Comparison of ENCODE assay signal across 26 cellular contexts in the genomic region with DNA sequence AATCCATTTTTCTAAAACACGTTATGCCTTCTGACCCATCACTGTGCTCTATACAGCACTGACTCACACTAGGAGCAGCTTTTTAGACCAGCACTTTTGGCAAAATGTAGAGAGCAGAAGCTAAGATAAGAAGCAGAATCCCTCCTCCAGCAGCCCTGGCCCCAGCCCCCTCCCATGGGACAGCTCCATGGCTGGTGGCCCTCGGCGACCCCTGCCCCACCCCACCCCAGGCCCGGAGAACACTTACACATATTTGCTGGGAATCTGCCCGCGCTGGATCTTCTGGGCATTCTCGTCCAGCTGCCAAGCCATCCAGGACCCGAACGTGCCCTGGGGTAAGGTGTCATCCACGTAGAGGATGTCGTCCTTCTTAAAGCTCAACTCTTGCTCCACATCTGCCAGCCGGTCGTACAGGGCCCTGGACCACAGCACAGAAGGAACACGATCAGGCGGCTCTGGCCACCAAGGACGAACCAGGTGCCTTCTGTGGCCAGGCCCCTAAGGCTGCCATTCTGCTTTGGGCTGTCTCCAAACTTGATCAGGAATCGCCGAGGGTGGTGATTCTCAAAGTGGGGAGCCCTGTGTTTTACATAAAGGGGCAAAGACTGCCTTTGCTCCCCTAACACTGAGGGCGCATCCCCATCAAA.
"Had no signal": no experiment of that assay in that cellular context is flagged by ENCODE, and none has a peak within 500 bp of the region (broad histone marks: within the 10 kb centered on the region; RNA-seq: fewer than 3 reads in every experiment).

No MANE protein-coding gene starts in this region.

- H3K27me3 Mint-ChIP-seq: naive thymus-derived CD8-positive, alpha-beta T cell; progenitor cell of endocrine pancreas; stimulated activated naive B cell treated with anti-CD40 and anti-IgM and Interleukin-4, amounts not matched to agents 10 μg/mL and 1 μg/mL and 100 μg/mL, for 72 hours; stimulated activated naive CD8-positive, alpha-beta T cell treated with anti-CD3 and anti-CD28 coated beads, Interleukin-15, Interleukin-2, amounts not matched to agents 100 ng/mL and 50 ng/mL, for 24 hours had no signal

- H3K27me3 ChIP-seq: neutrophil, right atrium auricular region, right lobe of liver, suprapubic skin, tibial artery, upper lobe of right lung had no signal

- H3K4me1 ChIP-seq: left ventricle myocardium inferior, parathyroid adenoma, right atrium auricular region, right lobe of liver, suprapubic skin, tibial artery, upper lobe of right lung had no signal

- H2AFZ ChIP-seq: parathyroid adenoma had no signal

- H3K9me3 ChIP-seq: left ventricle myocardium inferior, neutrophil, right atrium auricular region, right lobe of liver, suprapubic skin, thoracic aorta, tibial artery, upper lobe of right lung had no signal

- H3K4me3 ChIP-seq: left ventricle myocardium inferior, right atrium auricular region, right lobe of liver, smooth muscle cell, suprapubic skin, thoracic aorta, tibial artery, upper lobe of right lung had no signal

- H3K36me3 Mint-ChIP-seq: naive thymus-derived CD8-positive, alpha-beta T cell; stimulated activated naive B cell treated with anti-CD40 and anti-IgM and Interleukin-4, amounts not matched to agents 10 μg/mL and 1 μg/mL and 100 μg/mL, for 72 hours had no signal

- ATAC-seq: naive thymus-derived CD8-positive, alpha-beta T cell; right lobe of liver; stimulated activated naive B cell treated with anti-CD40 and anti-IgM and Interleukin-4, amounts not matched to agents 10 μg/mL and 1 μg/mL and 100 μg/mL, for 72 hours; upper lobe of right lung had no signal

- H3K4me2 ChIP-seq: smooth muscle cell had no signal

- DNase-seq: hippocampal formation; immature natural killer cell; left ventricle myocardium inferior; mammary epithelial cell; mesenchymal stem cell; naive thymus-derived CD8-positive, alpha-beta T cell; occipital lobe; right lobe of liver; stimulated activated CD4-positive, alpha-beta T cell treated with anti-CD3 and anti-CD28 coated beads, Interleukin-12 subunit alpha, Interleukin-12 subunit beta, amount 100 ng/mL, for 4 hours; stimulated activated CD4-positive, alpha-beta T cell treated with anti-CD3 and anti-CD28 coated beads, Interleukin-15, amount 100 ng/mL, for 24 hours; stimulated activated CD4-positive, alpha-beta T cell treated with anti-CD3 and anti-CD28 coated beads, Interleukin-2, amount 100 ng/mL, for 24 hours; stimulated activated CD4-positive, alpha-beta T cell treated with anti-CD3 and anti-CD28 coated beads, Interleukin-4, amount 100 ng/mL, for 1 hour; stimulated activated naive B cell treated with anti-CD40 and anti-IgM and Interleukin-4, amounts not matched to agents 10 μg/mL and 1 μg/mL and 100 μg/mL, for 72 hours; tibial artery; trophoblast cell; upper lobe of right lung had no signal

- H3K27ac ChIP-seq: left ventricle myocardium inferior, neutrophil, parathyroid adenoma, right atrium auricular region, right lobe of liver, suprapubic skin, thoracic aorta, tibial artery, upper lobe of right lung had no signal

- H3K27ac Mint-ChIP-seq: naive thymus-derived CD8-positive, alpha-beta T cell; nephron; stimulated activated naive B cell treated with anti-CD40 and anti-IgM and Interleukin-4, amounts not matched to agents 10 μg/mL and 1 μg/mL and 100 μg/mL, for 72 hours; stimulated activated naive CD8-positive, alpha-beta T cell treated with anti-CD3 and anti-CD28 coated beads, Interleukin-15, Interleukin-2, amounts not matched to agents 100 ng/mL and 50 ng/mL, for 24 hours had no signal

- H3K4me1 Mint-ChIP-seq: nephron; stimulated activated naive B cell treated with anti-CD40 and anti-IgM and Interleukin-4, amounts not matched to agents 10 μg/mL and 1 μg/mL and 100 μg/mL, for 72 hours had no signal

- H3K9me3 Mint-ChIP-seq: immature natural killer cell; naive thymus-derived CD8-positive, alpha-beta T cell; nephron; neural crest cell; stimulated activated naive B cell treated with anti-CD40 and anti-IgM and Interleukin-4, amounts not matched to agents 10 μg/mL and 1 μg/mL and 100 μg/mL, for 72 hours; stimulated activated naive CD8-positive, alpha-beta T cell treated with anti-CD3 and anti-CD28 coated beads, Interleukin-15, Interleukin-2, amounts not matched to agents 100 ng/mL and 50 ng/mL, for 24 hours had no signal

- H3K4me3 Mint-ChIP-seq: immature natural killer cell; naive thymus-derived CD8-positive, alpha-beta T cell; nephron; neural crest cell; stimulated activated naive B cell treated with anti-CD40 and anti-IgM and Interleukin-4, amounts not matched to agents 10 μg/mL and 1 μg/mL and 100 μg/mL, for 72 hours; stimulated activated naive CD8-positive, alpha-beta T cell treated with anti-CD3 and anti-CD28 coated beads, Interleukin-15, Interleukin-2, amounts not matched to agents 100 ng/mL and 50 ng/mL, for 24 hours had no signal

- H3K36me3 ChIP-seq: neutrophil had no signal
